In genomic region chr20:10427060-10427692, GRCh38 we compare ENCODE assay signal across 10 cellular contexts. TPM values are rescaled to one million over a fixed set of nuclear protein-coding genes. Genes with fewer than 3 reads are reported as not detected.
A peak's percentile ranks its signal among the peaks of the same experiment; 100 is the strongest.
DNase-seq lines count a peak whose midpoint lies in the region; ATAC-seq, FAIRE-seq and TF ChIP-seq lines count a peak whose summit lies in the region.
"Had no signal": no experiment of that assay in that cellular context is flagged by ENCODE, and none has a peak within 500 bp of the region (broad histone marks: within the 10 kb centered on the region; RNA-seq: fewer than 3 reads in every experiment).

No MANE protein-coding gene starts in this region.

- peak; percentile 85 for TF ChIP-seq CTCF in BJ (IDR thresholded peaks at IDR 0.05; ENCODE audit: insufficient read depth, low read depth, low read length)
- TF ChIP-seq CTCF in OCI-LY3 (IDR thresholded peaks at IDR 0.05; ENCODE audit: low read depth, low read length): peak; percentile 96

- intact Hi-C loops in Right ventricle myocardium superior (cut with DNase I): loop anchor here (10.0 kb wide), 1 partner anchor 452 kb away; no protein-coding TSS in a partner anchor

- no peak overlapping the region for H2AFZ ChIP-seq in OCI-LY3 (ENCODE audit: low read depth, low read length)

- no peak overlapping the region for H3K9ac ChIP-seq in OCI-LY3 (ENCODE audit: low read length)

- H3K36me3 Mint-ChIP-seq in activated naive CD8-positive, alpha-beta T cell treated with anti-CD3 and anti-CD28 coated beads for 36 hours: peaks cover 16% of the 10 kb centered on the region
- H3K36me3 Mint-ChIP-seq: IgD-negative memory B cell had no signal

- H3K4me3 ChIP-seq in BJ (ENCODE audit: low read depth, low read length) (no peak overlapping the region), OCI-LY3 (ENCODE audit: low read length) (no peak overlapping the region)
- H3K4me3 ChIP-seq: skin epidermis had no signal

- H3K9me3 Mint-ChIP-seq in activated naive CD8-positive, alpha-beta T cell treated with anti-CD3 and anti-CD28 coated beads for 36 hours: no peaks in the 10 kb centered on the region
- H3K9me3 Mint-ChIP-seq: IgD-negative memory B cell had no signal

- H3K4me2 ChIP-seq in OCI-LY3 (ENCODE audit: low read length): no peak overlapping the region

- POLR2A ChIA-PET in BJ (lab: Charles Lee): no interaction called here

- CTCF ChIA-PET in BJ (lab: Yijun Ruan, JAX): interaction anchor here (0.6 to 5.1 kb wide), 30 partner anchors 9 to 1615 kb away, joined by 3 to 98 read pairs (median 3); no protein-coding TSS in a partner anchor

- peaks cover 47% of the 10 kb centered on the region for H3K4me1 ChIP-seq in OCI-LY3 (ENCODE audit: low read length)

- ATAC-seq in Right ventricle myocardium superior (ENCODE audit: poor library complexity): peak; percentile 70
- ATAC-seq in HG03135 (IDR thresholded peaks at IDR 0.05; ENCODE audit: unreplicated experiment): no peak
- no peak for ATAC-seq in GM18511 (IDR thresholded peaks at IDR 0.05; ENCODE audit: unreplicated experiment)

- peak; percentile 15 for FAIRE-seq in H54 (lab: Jason Lieb, UNC)

- peaks cover 62% of the 10 kb centered on the region for H4K20me1 ChIP-seq in OCI-LY3 (ENCODE audit: insufficient read depth, low read length)

- H3K27ac Mint-ChIP-seq in activated naive CD8-positive, alpha-beta T cell treated with anti-CD3 and anti-CD28 coated beads for 36 hours: no peak overlapping the region

- no peak overlapping the region for H3K4me3 Mint-ChIP-seq in activated naive CD8-positive, alpha-beta T cell treated with anti-CD3 and anti-CD28 coated beads for 36 hours

- H3K27ac ChIP-seq in OCI-LY3 (ENCODE audit: low read length): no peak overlapping the region
- H3K27ac ChIP-seq: skin epidermis had no signal

- DNase-seq in BJ (ENCODE audit: low read depth) (no peak), H54 (ENCODE audit: insufficient read length, low spot score) (no peak), Right ventricle myocardium superior (peak; percentile 68), retina (peak; percentile 37)
- peak; percentile 8 for DNase-seq in activated naive CD8-positive, alpha-beta T cell treated with anti-CD3 and anti-CD28 coated beads for 36 hours

- H3K27me3 ChIP-seq in BJ (ENCODE audit: control insufficient read depth, insufficient read depth, low read length) (no peaks in the 10 kb centered on the region), OCI-LY3 (ENCODE audit: low read depth, low read length) (no peaks in the 10 kb centered on the region)

- no peak for TF ChIP-seq POLR2A in H54 (IDR thresholded peaks at IDR 0.05; ENCODE audit: low read depth, low read length)

- H3K9me3 ChIP-seq in OCI-LY3 (ENCODE audit: insufficient read depth, low read length): no peaks in the 10 kb centered on the region

- H3K4me1 Mint-ChIP-seq in activated naive CD8-positive, alpha-beta T cell treated with anti-CD3 and anti-CD28 coated beads for 36 hours: peaks cover 39% of the 10 kb centered on the region

- H3K27me3 Mint-ChIP-seq in activated naive CD8-positive, alpha-beta T cell treated with anti-CD3 and anti-CD28 coated beads for 36 hours: no peaks in the 10 kb centered on the region
- H3K27me3 Mint-ChIP-seq: IgD-negative memory B cell had no signal

- H3K36me3 ChIP-seq in BJ (ENCODE audit: control insufficient read depth, insufficient read depth, low read length): no peaks in the 10 kb centered on the region
- H3K36me3 ChIP-seq in OCI-LY3 (replicated peaks; ENCODE audit: low read depth, low read length): peaks cover 8% of the 10 kb centered on the region

- H3K79me2 ChIP-seq in OCI-LY3 (ENCODE audit: low read length): peaks cover 63% of the 10 kb centered on the region

RNA-seq across cellular contexts. Expression of gene MKKS, which starts 6.8 kb away (rescaled TPM):
- 8.0 and 15.2 TPM in 2 replicates for polyA plus RNA-seq in BJ (2011; rRNA removed)
- 4.0 TPM in 2 replicates for polyA minus RNA-seq in BJ (2011; rRNA and poly(A)+ RNA removed)
- 1 to 10 TPM; 7.0 to 7.1 TPM for total RNA-seq in activated naive CD8-positive, alpha-beta T cell treated with anti-CD3 and anti-CD28 coated beads for 36 hours
- total RNA-seq in Right ventricle myocardium superior: 27.2 TPM

RNA-seq across cellular contexts. Expression of gene SLX4IP, which starts 7.9 kb away (rescaled TPM):
- polyA plus RNA-seq in BJ (2011; rRNA removed): 1.6 and 2.3 TPM in 2 replicates
- polyA minus RNA-seq in BJ (2011; rRNA and poly(A)+ RNA removed): 5.4 and 5.8 TPM in 2 replicates
- 1 to 10 TPM; 7.4 to 7.9 TPM for total RNA-seq in activated naive CD8-positive, alpha-beta T cell treated with anti-CD3 and anti-CD28 coated beads for 36 hours
- total RNA-seq in Right ventricle myocardium superior: 2.6 TPM

Comparison
In these comparisons a context has a peak if more than half of its experiments do, and no peak if none do; other contexts are left out.
1. DNase-seq: peak in activated naive CD8-positive, alpha-beta T cell treated with anti-CD3 and anti-CD28 coated beads for 36 hours (single experiment), Right ventricle myocardium superior (single experiment) and retina (single experiment); none in BJ (single experiment) and H54 (single experiment).